In the genomic region with DNA sequence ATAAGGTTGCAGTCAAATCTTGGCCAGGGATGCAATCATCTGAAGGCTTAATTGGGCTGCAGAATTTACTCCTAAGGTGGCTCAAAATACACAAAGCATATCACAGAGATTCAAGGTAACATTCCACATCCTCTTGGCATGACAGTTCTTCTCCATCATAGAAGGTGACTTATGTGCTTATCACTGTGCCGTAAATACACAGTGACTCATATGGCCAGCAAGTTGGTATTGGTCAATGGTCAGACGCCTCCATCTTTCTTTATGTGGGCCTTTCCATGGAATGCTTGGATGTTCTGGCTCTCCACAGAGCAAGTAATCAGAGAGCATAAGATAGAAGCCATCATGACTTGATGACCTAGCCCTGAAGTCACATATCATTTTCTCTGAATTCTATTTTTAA, we compare ENCODE assay signal across 8 cellular contexts.
"Had no signal": no experiment of that assay in that cellular context is flagged by ENCODE, and none has a peak within 500 bp of the region (broad histone marks: within the 10 kb centered on the region; RNA-seq: fewer than 3 reads in every experiment).

No MANE protein-coding gene starts in this region.

- H3K36me3 ChIP-seq: HAP-1 had no signal

- FAIRE-seq: HepG2 had no signal

- H3K4me3 ChIP-seq: GM23248, HAP-1 had no signal

- H3K4me1 ChIP-seq: HAP-1 had no signal

- DNase-seq: GM23248, GOT3, H7, HFFc6 had no signal

- ATAC-seq: HCT116, HepG2 had no signal

- H3K9me3 ChIP-seq: HAP-1 had no signal

- H3K27ac ChIP-seq: GM23248, HL-60 had no signal
